In genomic region chrX:53441531-53442321, GRCh38 we compare ENCODE assay signal across 8 cellular contexts. TPM values are rescaled to one million over a fixed set of nuclear protein-coding genes. Genes with fewer than 3 reads are reported as not detected.
DNase-seq lines count a peak whose midpoint lies in the region; ATAC-seq and TF ChIP-seq lines count a peak whose summit lies in the region.

No MANE protein-coding gene starts in this region.

- DNase-seq in COLO829 (ENCODE audit: low spot score): peak; percentile 63
- peak; percentile 88 for DNase-seq in Karpas-422
- peak; percentile 83 for DNase-seq in RPMI7951 (ENCODE audit: low read depth)
- peak; percentile 57 for DNase-seq in activated gamma-delta T cell (lab: John Stamatoyannopoulos, UW)
- peak; percentile 55 for DNase-seq in fibroblast of villous mesenchyme (ENCODE audit: low read depth)
- DNase-seq in neural progenitor cell (ENCODE audit: low spot score): peak; percentile 92
- DNase-seq in stromal cell of bone marrow (ENCODE audit: low read depth): peak; percentile 37

- no peak overlapping the region for H3K27ac Mint-ChIP-seq in neural progenitor cell

- H3K27me3 Mint-ChIP-seq in neural progenitor cell (ENCODE audit: insufficient read depth, low read depth): peaks cover 8% of the 10 kb centered on the region

- no peaks in the 10 kb centered on the region for H3K9me2 ChIP-seq in Karpas-422 (replicated peaks; ENCODE audit: insufficient read depth, low read length)

- no peaks in the 10 kb centered on the region for H3K36me3 Mint-ChIP-seq in neural progenitor cell

- H3K4me1 ChIP-seq in Karpas-422 (ENCODE audit: low read length) (peaks cover 5% of the 10 kb centered on the region), neural progenitor cell (no peaks in the 10 kb centered on the region)

- H3F3A ChIP-seq in neural progenitor cell (ENCODE audit: low read depth): no peaks in the 10 kb centered on the region

- H3K4me2 ChIP-seq in Karpas-422 (ENCODE audit: low read depth, low read length, poor library complexity, severe bottlenecking) (peak overlapping the region; percentile 73), neural progenitor cell (peak overlapping the region; percentile 78)

- H3K27me3 ChIP-seq in Karpas-422 (ENCODE audit: low read length) (no peaks in the 10 kb centered on the region), neural progenitor cell (peaks cover 35% of the 10 kb centered on the region)

- H3K79me2 ChIP-seq in Karpas-422 (ENCODE audit: low read length) (no peaks in the 10 kb centered on the region), neural progenitor cell (ENCODE audit: low read depth) (no peaks in the 10 kb centered on the region)

- H3K9ac ChIP-seq in Karpas-422 (ENCODE audit: low read length) (peak overlapping the region; percentile 59), neural progenitor cell (no peak overlapping the region)

- H3K9me3 ChIP-seq in Karpas-422 (ENCODE audit: low read length): no peaks in the 10 kb centered on the region
- H3K9me3 ChIP-seq in neural progenitor cell (ENCODE audit: low read depth): no peaks in the 10 kb centered on the region

- H2AFZ ChIP-seq in Karpas-422 (ENCODE audit: low read length) (peak overlapping the region; percentile 7; the same call in 1 of the 2 replicates), neural progenitor cell (replicated peaks) (peak overlapping the region; percentile 77)

- peaks cover 8% of the 10 kb centered on the region for H3K9me3 Mint-ChIP-seq in neural progenitor cell

- H4K20me1 ChIP-seq in Karpas-422 (ENCODE audit: insufficient read depth, low read depth, low read length) (no peaks in the 10 kb centered on the region), neural progenitor cell (ENCODE audit: low read depth) (no peaks in the 10 kb centered on the region)

- H3K4me3 Mint-ChIP-seq in neural progenitor cell: peak overlapping the region; percentile 78

- peak overlapping the region; percentile 64 for H3K4me3 ChIP-seq in Karpas-422 (ENCODE audit: low read length)
- H3K4me3 ChIP-seq in fibroblast of villous mesenchyme (ENCODE audit: low read depth, low read length): peak overlapping the region; percentile 52
- peak overlapping the region; percentile 47 for H3K4me3 ChIP-seq in neural progenitor cell

- ATAC-seq in GM21528 (IDR thresholded peaks at IDR 0.05; ENCODE audit: low FRiP score, unreplicated experiment): peak; percentile 67

- peaks cover 3% of the 10 kb centered on the region for H3K4me1 Mint-ChIP-seq in neural progenitor cell

- H3K36me3 ChIP-seq in Karpas-422 (ENCODE audit: insufficient read depth, low read length) (no peaks in the 10 kb centered on the region), neural progenitor cell (no peaks in the 10 kb centered on the region)

- TF ChIP-seq CTCF in fibroblast of villous mesenchyme (IDR thresholded peaks at IDR 0.05; ENCODE audit: insufficient read depth, low read depth, low read length) (no peak), neural progenitor cell (IDR thresholded peaks at IDR 0.05) (no peak)

- no peak overlapping the region for H3K27ac ChIP-seq in Karpas-422 (ENCODE audit: low read length)
- no peak overlapping the region for H3K27ac ChIP-seq in neural progenitor cell

RNA-seq across cellular contexts. Expression of gene HSD17B10, which starts 7.6 kb away (rescaled TPM):
- 115 and 158 TPM in 2 replicates for total RNA-seq in Karpas-422 (2014; rRNA removed; shearing (Covaris generic); ENCODE audit: low replicate concordance)
- 139 and 144 TPM in 2 replicates for total RNA-seq in RPMI7951 (2014; rRNA removed; shearing (Covaris generic))
- total RNA-seq in fibroblast of villous mesenchyme (62.6 and 77.3 TPM in 2 replicates), neural progenitor cell (ENCODE audit: low replicate concordance) (66.3 and 103 TPM in 2 replicates)

RNA-seq across cellular contexts. Expression of gene RIBC1, which starts 19.1 kb away (rescaled TPM):
- 0.40 and 0.89 TPM in 2 replicates for total RNA-seq in Karpas-422 (2014; rRNA removed; shearing (Covaris generic); ENCODE audit: low replicate concordance)
- 1.1 and 1.6 TPM in 2 replicates for total RNA-seq in RPMI7951 (2014; rRNA removed; shearing (Covaris generic))
- total RNA-seq in fibroblast of villous mesenchyme (0.32 and 0.43 TPM in 2 replicates), neural progenitor cell (ENCODE audit: low replicate concordance) (0.62 and 1.5 TPM in 2 replicates)

RNA-seq across cellular contexts. Expression of gene SMC1A, which starts 19.3 kb away (rescaled TPM):
- 15.7 and 25.0 TPM in 2 replicates for total RNA-seq in Karpas-422 (2014; rRNA removed; shearing (Covaris generic); ENCODE audit: low replicate concordance)
- total RNA-seq in RPMI7951 (2014; rRNA removed; shearing (Covaris generic)): 29.2 and 37.6 TPM in 2 replicates
- total RNA-seq in fibroblast of villous mesenchyme (23.3 and 26.7 TPM in 2 replicates), neural progenitor cell (ENCODE audit: low replicate concordance) (80.4 and 82.2 TPM in 2 replicates)

Comparison
In these comparisons a context has a peak if more than half of its experiments do, and no peak if none do; other contexts are left out.
1. DNase-seq: peak in every context shown above with its lines; median percentile 92 in neural progenitor cell; 88 in Karpas-422; 83 in RPMI7951; 63 in COLO829; 57 in activated gamma-delta T cell; 55 in fibroblast of villous mesenchyme; 37 in stromal cell of bone marrow.